Comparison of ENCODE assay signal across 11 cellular contexts in genomic region chr18:72181241-72181764, GRCh38.
DNase-seq lines count a peak whose midpoint lies in the region; ATAC-seq and TF ChIP-seq lines count a peak whose summit lies in the region.
"Had no signal": no experiment of that assay in that cellular context is flagged by ENCODE, and none has a peak within 500 bp of the region (broad histone marks: within the 10 kb centered on the region; RNA-seq: fewer than 3 reads in every experiment).

No MANE protein-coding gene starts in this region.

- H3K4me3 ChIP-seq in vagina, result no peak overlapping the region
- H3K4me3 ChIP-seq: skin epidermis had no signal

- H3K9me3 ChIP-seq in vagina, result no peaks in the 10 kb centered on the region

- no peak overlapping the region for H3K27ac ChIP-seq in vagina
- H3K27ac ChIP-seq: skin epidermis had no signal

- no peak for TF ChIP-seq POLR2A in vagina (IDR thresholded peaks at IDR 0.05)

- intact Hi-C loops in vagina (cut with DNase I), result no loop called here

- H3K36me3 ChIP-seq in vagina, result no peaks in the 10 kb centered on the region

- no peak for TF ChIP-seq CTCF in vagina (IDR thresholded peaks at IDR 0.05)

- ATAC-seq in HG02588 (IDR thresholded peaks at IDR 0.05; ENCODE audit: unreplicated experiment), result peak; percentile 81
- peak; percentile 67 for ATAC-seq in HG03521 (IDR thresholded peaks at IDR 0.05; ENCODE audit: unreplicated experiment)

- H3K4me1 ChIP-seq in vagina, result no peaks in the 10 kb centered on the region

- H3K27me3 ChIP-seq in vagina, result no peaks in the 10 kb centered on the region

- DNase-seq in stimulated activated CD4-positive, alpha-beta T cell treated with anti-CD3 and anti-CD28 coated beads, Interleukin-1b, Interleukin-23, amount 100 ng/mL, for 48 hours, result peak; percentile 2
- no peak for DNase-seq in stimulated activated CD4-positive, alpha-beta T cell treated with anti-CD3 and anti-CD28 coated beads, Interleukin-4, amount 100 ng/mL, for 4 hours
- DNase-seq in DMS153 treated with DMSO at 0.1 percent for 48 hours (lab: John Stamatoyannopoulos, UW; ENCODE audit: unreplicated experiment) (no peak), iPS-NIHi7 (ENCODE audit: extremely low spot score) (no peak), vagina (ENCODE audit: extremely low spot score in 2 of 2) (no peak), AG20443 (ENCODE audit: low spot score) (no peak)
- DNase-seq: caudate nucleus, NCI-H2081 treated with DMSO at 0.1 percent for 48 hours had no signal
